In genomic region chr7:3880221-3880935, GRCh38 we compare ENCODE assay signal across 19 cellular contexts.
A peak's percentile ranks its signal among the peaks of the same experiment; 100 is the strongest.
DNase-seq lines count a peak whose midpoint lies in the region; ATAC-seq and TF ChIP-seq lines count a peak whose summit lies in the region.
"Had no signal": no experiment of that assay in that cellular context is flagged by ENCODE, and none has a peak within 500 bp of the region (broad histone marks: within the 10 kb centered on the region; RNA-seq: fewer than 3 reads in every experiment).

No MANE protein-coding gene starts in this region.

- H3K4me1 Mint-ChIP-seq in neural crest cell = peaks cover 4% of the 10 kb centered on the region
- H3K4me1 Mint-ChIP-seq in activated CD4-positive, alpha-beta memory T cell treated with anti-CD3 and anti-CD28 coated beads, Interleukin-2, amount 10 ng/mL, durations not matched to agents 7 days and 5 days = no peaks in the 10 kb centered on the region
- no peaks in the 10 kb centered on the region for H3K4me1 Mint-ChIP-seq in stimulated activated naive B cell treated with anti-CD40 and anti-IgM and Interleukin-4, amounts not matched to agents 10 μg/mL and 1 μg/mL and 100 μg/mL, for 72 hours
- H3K4me1 Mint-ChIP-seq: activated naive CD4-positive, alpha-beta T cell treated with anti-CD3 and anti-CD28 coated beads, Interleukin-2, amount 50 U/mL, for 24 hours; CD4-positive, alpha-beta memory T cell; naive thymus-derived CD4-positive, alpha-beta T cell had no signal

- H3K27me3 Mint-ChIP-seq in neural crest cell (ENCODE audit: low read depth) = no peaks in the 10 kb centered on the region
- no peaks in the 10 kb centered on the region for H3K27me3 Mint-ChIP-seq in activated CD4-positive, alpha-beta memory T cell treated with anti-CD3 and anti-CD28 coated beads, Interleukin-2, amount 10 ng/mL, durations not matched to agents 7 days and 5 days
- H3K27me3 Mint-ChIP-seq in stimulated activated naive B cell treated with anti-CD40 and anti-IgM and Interleukin-4, amounts not matched to agents 10 μg/mL and 1 μg/mL and 100 μg/mL, for 72 hours = peaks cover 5 to 13% of the 10 kb centered on the region in 2 donors

- H3K9me3 Mint-ChIP-seq in neural crest cell = no peaks in the 10 kb centered on the region
- H3K9me3 Mint-ChIP-seq in activated CD4-positive, alpha-beta memory T cell treated with anti-CD3 and anti-CD28 coated beads, Interleukin-2, amount 10 ng/mL, durations not matched to agents 7 days and 5 days = no peaks in the 10 kb centered on the region
- H3K9me3 Mint-ChIP-seq in stimulated activated naive B cell treated with anti-CD40 and anti-IgM and Interleukin-4, amounts not matched to agents 10 μg/mL and 1 μg/mL and 100 μg/mL, for 72 hours = no peaks in the 10 kb centered on the region
- H3K9me3 Mint-ChIP-seq: activated naive CD4-positive, alpha-beta T cell treated with anti-CD3 and anti-CD28 coated beads, Interleukin-2, amount 50 U/mL, for 24 hours; activated T-cell treated with anti-CD3 and anti-CD28 coated beads, Interleukin-2, amount 50 U/mL, for 24 hours; CD4-positive, alpha-beta memory T cell had no signal

- H3K27ac Mint-ChIP-seq in neural crest cell (ENCODE audit: unreplicated experiment) = peak overlapping the region; percentile 39
- H3K27ac Mint-ChIP-seq in activated CD4-positive, alpha-beta memory T cell treated with anti-CD3 and anti-CD28 coated beads, Interleukin-2, amount 10 ng/mL, durations not matched to agents 7 days and 5 days = no peak overlapping the region
- H3K27ac Mint-ChIP-seq in stimulated activated naive B cell treated with anti-CD40 and anti-IgM and Interleukin-4, amounts not matched to agents 10 μg/mL and 1 μg/mL and 100 μg/mL, for 72 hours = no peak overlapping the region
- H3K27ac Mint-ChIP-seq: activated naive CD4-positive, alpha-beta T cell treated with anti-CD3 and anti-CD28 coated beads, Interleukin-2, amount 50 U/mL, for 24 hours; activated T-cell treated with anti-CD3 and anti-CD28 coated beads, Interleukin-2, amount 50 U/mL, for 24 hours; CD4-positive, alpha-beta memory T cell; naive thymus-derived CD4-positive, alpha-beta T cell had no signal

- ATAC-seq in stimulated activated naive B cell treated with anti-CD40 and anti-IgM and Interleukin-4, amounts not matched to agents 10 μg/mL and 1 μg/mL and 100 μg/mL, for 72 hours (replicated peaks) = no peak
- ATAC-seq in GM21367 (IDR thresholded peaks at IDR 0.05; ENCODE audit: unreplicated experiment) = no peak
- ATAC-seq: naive thymus-derived CD4-positive, alpha-beta T cell had no signal

- no peaks in the 10 kb centered on the region for H3K36me3 Mint-ChIP-seq in neural crest cell (ENCODE audit: low read depth)
- H3K36me3 Mint-ChIP-seq in activated CD4-positive, alpha-beta memory T cell treated with anti-CD3 and anti-CD28 coated beads, Interleukin-2, amount 10 ng/mL, durations not matched to agents 7 days and 5 days (ENCODE audit: low read depth) = no peaks in the 10 kb centered on the region
- H3K36me3 Mint-ChIP-seq in stimulated activated naive B cell treated with anti-CD40 and anti-IgM and Interleukin-4, amounts not matched to agents 10 μg/mL and 1 μg/mL and 100 μg/mL, for 72 hours = no peaks in the 10 kb centered on the region
- H3K36me3 Mint-ChIP-seq: activated naive CD4-positive, alpha-beta T cell treated with anti-CD3 and anti-CD28 coated beads, Interleukin-2, amount 50 U/mL, for 24 hours; brain; CD4-positive, alpha-beta memory T cell had no signal

- CTCF ChIA-PET in activated CD4-positive, alpha-beta memory T cell treated with anti-CD3 and anti-CD28 coated beads, Interleukin-2, amount 10 ng/mL, durations not matched to agents 7 days and 5 days (lab: Charles Lee) = interaction anchor here (0.6 kb wide), 1 partner anchor 236 kb away, joined by 3 read pairs; no protein-coding TSS in a partner anchor

- H3K4me3 Mint-ChIP-seq in neural crest cell = no peak overlapping the region
- H3K4me3 Mint-ChIP-seq in activated CD4-positive, alpha-beta memory T cell treated with anti-CD3 and anti-CD28 coated beads, Interleukin-2, amount 10 ng/mL, durations not matched to agents 7 days and 5 days = no peak overlapping the region
- H3K4me3 Mint-ChIP-seq in stimulated activated naive B cell treated with anti-CD40 and anti-IgM and Interleukin-4, amounts not matched to agents 10 μg/mL and 1 μg/mL and 100 μg/mL, for 72 hours = no peak overlapping the region
- H3K4me3 Mint-ChIP-seq: activated naive CD4-positive, alpha-beta T cell treated with anti-CD3 and anti-CD28 coated beads, Interleukin-2, amount 50 U/mL, for 24 hours; activated T-cell treated with anti-CD3 and anti-CD28 coated beads, Interleukin-2, amount 50 U/mL, for 24 hours; CD4-positive, alpha-beta memory T cell; naive thymus-derived CD4-positive, alpha-beta T cell had no signal

- POLR2A ChIA-PET in activated CD4-positive, alpha-beta memory T cell treated with anti-CD3 and anti-CD28 coated beads, Interleukin-2, amount 10 ng/mL, durations not matched to agents 7 days and 5 days (lab: Charles Lee) = no interaction called here

- no peak for TF ChIP-seq CTCF in neural crest cell (conservative IDR thresholded peaks at IDR 0.05)

- DNase-seq in DMS153 (lab: John Stamatoyannopoulos, UW) = peak; percentile 74
- peak; percentile 55 for DNase-seq in NCI-H128 (lab: John Stamatoyannopoulos, UW; ENCODE audit: unreplicated experiment)
- peak; percentile 61 for DNase-seq in NCI-H510A treated with DMSO at 0.1 percent for 48 hours (lab: John Stamatoyannopoulos, UW)
- no peak for DNase-seq in neural crest cell (ENCODE audit: low read depth, low spot score)
- DNase-seq in activated CD4-positive, alpha-beta memory T cell treated with anti-CD3 and anti-CD28 coated beads, Interleukin-2, amount 10 ng/mL, durations not matched to agents 7 days and 5 days = no peak
- DNase-seq in stimulated activated naive B cell treated with anti-CD40 and anti-IgM and Interleukin-4, amounts not matched to agents 10 μg/mL and 1 μg/mL and 100 μg/mL, for 72 hours = no peak
- no peak for DNase-seq in activated CD4-positive, alpha-beta T cell treated with anti-CD3 and anti-CD28 coated beads for 1 hour
- DNase-seq: activated CD4-positive, alpha-beta T cell treated with anti-CD3 and anti-CD28 coated beads, Interleukin-2, amount 50 U/mL, for 1 hour; activated T-cell treated with anti-CD3 and anti-CD28 coated beads, Interleukin-2, amount 50 U/mL, for 24 hours; CD4-positive, alpha-beta memory T cell; dermis blood vessel endothelial cell; GF-D8; naive thymus-derived CD4-positive, alpha-beta T cell; NCI-H446; stimulated activated CD4-positive, alpha-beta T cell treated with anti-CD3 and anti-CD28 coated beads, Interleukin-15, amount 100 ng/mL, for 24 hours; stomach had no signal

Comparison
In these comparisons a context has a peak if more than half of its experiments do, and no peak if none do; other contexts are left out.
1. DNase-seq: peak in DMS153 (single experiment), NCI-H128 (single experiment) and NCI-H510A treated with DMSO at 0.1 percent for 48 hours (single experiment); none in neural crest cell (single experiment), activated CD4-positive, alpha-beta memory T cell treated with anti-CD3 and anti-CD28 coated beads, Interleukin-2, amount 10 ng/mL, durations not matched to agents 7 days and 5 days (single experiment), stimulated activated naive B cell treated with anti-CD40 and anti-IgM and Interleukin-4, amounts not matched to agents 10 μg/mL and 1 μg/mL and 100 μg/mL, for 72 hours (single experiment) and activated CD4-positive, alpha-beta T cell treated with anti-CD3 and anti-CD28 coated beads for 1 hour (single experiment).